10 cellular contexts compared by ENCODE assay signal in the genomic region with DNA sequence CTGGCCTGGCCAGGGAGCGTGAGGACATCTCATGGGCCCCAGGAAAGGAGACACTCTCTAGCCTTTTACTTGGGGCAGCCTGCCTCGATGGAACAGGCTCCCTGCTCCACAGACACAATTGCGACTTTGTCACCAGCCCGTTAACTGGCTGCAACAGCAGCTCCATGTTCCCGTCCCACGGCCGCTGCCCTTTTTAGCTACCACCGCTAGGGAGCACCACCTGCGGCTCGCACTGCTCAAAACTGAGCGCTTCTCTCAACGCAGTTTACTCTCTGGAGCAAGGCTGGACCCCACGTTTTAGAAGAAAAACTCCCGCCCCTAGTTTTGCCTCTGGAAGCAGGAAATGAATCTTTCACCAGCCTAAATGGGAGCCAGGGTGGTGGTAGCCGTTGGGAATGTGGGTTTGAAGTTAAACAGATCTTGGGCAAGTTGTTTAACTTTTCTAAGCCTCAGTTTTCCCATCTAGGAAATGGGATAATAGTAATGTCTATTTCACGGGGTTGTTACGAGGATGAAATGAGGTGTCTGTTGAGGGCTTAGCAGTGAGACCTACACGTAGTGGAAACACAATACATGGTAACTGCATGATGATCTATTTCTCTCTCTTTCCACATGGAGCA. TPM values are rescaled to one million over a fixed set of nuclear protein-coding genes. Genes with fewer than 3 reads are reported as not detected.
DNase-seq lines count a peak whose midpoint lies in the region; ATAC-seq and TF ChIP-seq lines count a peak whose summit lies in the region.
"Had no signal": no experiment of that assay in that cellular context is flagged by ENCODE, and none has a peak within 500 bp of the region (broad histone marks: within the 10 kb centered on the region; RNA-seq: fewer than 3 reads in every experiment).

No MANE protein-coding gene starts in this region.

- DNase-seq in GM06990 (ENCODE audit: extremely low read depth, insufficient read length) (no peak), HCT116 (ENCODE audit: low read depth, low spot score) (peak; percentile 21), cerebellar cortex (ENCODE audit: low spot score) (peak; percentile 20), memory B cell (ENCODE audit: low spot score in 2 of 2) (peak in 1 of 2 donors; percentile 1), COLO829 (ENCODE audit: low spot score) (no peak), NCI-H510A treated with DMSO at 0.1 percent for 48 hours (lab: John Stamatoyannopoulos, UW) (no peak)

- no peaks in the 10 kb centered on the region for H3K4me1 ChIP-seq in HCT116 (ENCODE audit: control insufficient read depth in 1 of 2, insufficient read depth in 2 of 2, low read length in 2 of 2)

- peaks cover 24% of the 10 kb centered on the region for H3K27me3 Mint-ChIP-seq in memory B cell

- H3K9me3 Mint-ChIP-seq in memory B cell, result peaks cover 4% of the 10 kb centered on the region

- H3K27ac Mint-ChIP-seq in memory B cell, result no peak overlapping the region

- no peaks in the 10 kb centered on the region for H3K79me2 ChIP-seq in HCT116 (ENCODE audit: insufficient read depth, low read length)

- H3K9ac ChIP-seq in HCT116 (ENCODE audit: low read length), result no peak overlapping the region

- H3K27me3 ChIP-seq in GM06990 (replicated peaks; ENCODE audit: control insufficient read depth, insufficient read depth, low read length), result peaks cover 1% of the 10 kb centered on the region
- H3K27me3 ChIP-seq in HCT116 (ENCODE audit: insufficient read depth, low read length), result 0 out of 2 replicates have a peak, but pooled peaks cover 6% of the 10 kb centered on the region
- H3K27me3 ChIP-seq: adrenal gland had no signal

- POLR2A ChIA-PET in HCT116 (lab: Charles Lee), result no interaction called here

- no peaks in the 10 kb centered on the region for H3K4me1 Mint-ChIP-seq in memory B cell

- H3K9me3 ChIP-seq in HCT116 (ENCODE audit: control insufficient read depth in 1 of 2, insufficient read depth in 1 of 2, low read depth in 1 of 2, low read length in 2 of 2), result no peaks in the 10 kb centered on the region
- H3K9me3 ChIP-seq: adrenal gland had no signal

- no peak overlapping the region for H3K4me3 ChIP-seq in GM06990 (replicated peaks; ENCODE audit: low read depth, low read length)
- H3K4me3 ChIP-seq in HCT116 (replicated peaks in 1 of 2; ENCODE audit: low read depth in 1 of 2, low read length in 2 of 2), result no peak overlapping the region
- H3K4me3 ChIP-seq: adrenal gland had no signal

- TF ChIP-seq CTCF in GM06990 (IDR thresholded peaks at IDR 0.05; ENCODE audit: insufficient read depth, low read length, poor library complexity, severe bottlenecking), result peak; percentile 80
- peak; percentile 24 to 78 (median 69); a peak in 4 of 6 replicates for TF ChIP-seq CTCF in HCT116 (IDR thresholded peaks at IDR 0.05 in 2 of 3, conservative IDR thresholded peaks at IDR 0.05 in 1 of 3; ENCODE audit: borderline replicate concordance in 1 of 3, insufficient read depth in 1 of 3, low read depth in 2 of 3, low read length in 2 of 3)

- H3K4me3 Mint-ChIP-seq in memory B cell, result no peak overlapping the region

- no peak for TF ChIP-seq POLR2A in HCT116 (IDR thresholded peaks at IDR 0.05; ENCODE audit: borderline replicate concordance, extremely low read depth, insufficient read depth, insufficient read length)

- ATAC-seq in HCT116 (peak; percentile 93), memory B cell (ENCODE audit: low read depth) (peak; percentile 50), HG03571 (IDR thresholded peaks at IDR 0.05; ENCODE audit: unreplicated experiment) (no peak), HG03378 (IDR thresholded peaks at IDR 0.05; ENCODE audit: unreplicated experiment) (no peak)

- H4K20me1 ChIP-seq in HCT116 (ENCODE audit: insufficient read depth), result no peaks in the 10 kb centered on the region

- TF ChIP-seq RAD21 in HCT116 (IDR thresholded peaks at IDR 0.05; ENCODE audit: low read depth), result peak; percentile 36

- CTCF ChIA-PET in HCT116 (lab: Charles Lee), result interaction anchor here (0.8 kb wide), 2 partner anchors 13 to 23 kb away, joined by 3 read pairs; no protein-coding TSS in a partner anchor

- H3K4me2 ChIP-seq in HCT116 (ENCODE audit: low read length), result no peak overlapping the region

- H3K36me3 Mint-ChIP-seq in memory B cell, result peaks cover 2% of the 10 kb centered on the region

- RAD21 ChIA-PET in HCT116 (lab: Charles Lee; ENCODE audit: low non-redundant PET in 1 of 2, low total read pairs in 2 of 2, uncharacterized antibody in 2 of 2, unreplicated experiment in 2 of 2), result no interaction called here

- no TSS peak for BruUV-seq in HCT116 (replicated peaks; lab: Mats Ljungman, UMichigan)

- no peak overlapping the region for H2AFZ ChIP-seq in HCT116 (ENCODE audit: low read depth, low read length, poor library complexity, severe bottlenecking)

- H3K36me3 ChIP-seq in GM06990 (ENCODE audit: control insufficient read depth, insufficient read depth, low read length) (no peaks in the 10 kb centered on the region), HCT116 (ENCODE audit: control insufficient read depth in 1 of 2, insufficient read depth in 2 of 2, low read length in 2 of 2) (no peaks in the 10 kb centered on the region)
- H3K36me3 ChIP-seq: adrenal gland had no signal

- intact Hi-C loops in HCT116 (cut with micrococcal nuclease), result no loop called here

- H3K9me2 ChIP-seq in HCT116 (ENCODE audit: insufficient read depth), result no peaks in the 10 kb centered on the region

- no peak overlapping the region for H3K27ac ChIP-seq in HCT116 (ENCODE audit: low read depth, low read length)

TF ChIP-seq in HCT116, 20 proteins besides CTCF, POLR2A, EP300 and RAD21:
- TF ChIP-seq CBX3 (IDR thresholded peaks at IDR 0.05; ENCODE audit: low read depth), result 0 out of 2 replicates have a peak, but pooled peaks have one; percentile 11
- TF ChIP-seq SIN3A (IDR thresholded peaks at IDR 0.05; ENCODE audit: low read depth), result no peak

RNA-seq across cellular contexts. Expression of a gene that starts 3.5 kb away (rescaled TPM):
- not detected for total RNA-seq in HCT116 (2021; ENCODE audit: unreplicated experiment)
- not detected in 2 replicates for polyA plus RNA-seq in HCT116 (2012)
- total RNA-seq: renal cortical epithelial cell had no signal

Comparison
In these comparisons a context has a peak if more than half of its experiments do, and no peak if none do; other contexts are left out.
1. DNase-seq: peak in HCT116 (single experiment) and cerebellar cortex (single experiment); none in GM06990 (single experiment), COLO829 (single experiment) and NCI-H510A treated with DMSO at 0.1 percent for 48 hours (single experiment).
2. ATAC-seq: peak in HCT116 (single experiment) and memory B cell (single experiment); none in HG03571 (single experiment) and HG03378 (single experiment).